In the genomic region with DNA sequence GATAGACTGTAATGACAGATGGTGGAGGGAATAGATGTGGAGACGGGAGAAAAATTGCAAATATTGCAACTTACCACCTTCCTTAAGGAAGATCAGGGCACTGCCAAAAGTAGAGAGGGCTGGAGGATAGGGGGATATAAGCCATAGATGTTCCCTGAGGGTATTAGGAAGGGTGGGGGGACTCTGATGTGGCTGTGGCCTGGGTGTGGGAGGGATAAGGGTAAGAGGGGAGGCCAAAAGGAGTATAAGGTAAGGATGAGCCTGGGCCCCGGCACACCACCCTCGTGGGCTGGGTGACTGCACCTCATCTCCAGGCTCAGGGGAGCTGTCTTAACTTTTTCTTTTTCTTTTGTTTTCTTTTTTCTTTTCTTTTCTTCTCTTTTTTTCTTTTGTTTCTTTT, we compare ENCODE assay signal across 27 cellular contexts. TPM values are rescaled to one million over a fixed set of nuclear protein-coding genes. Genes with fewer than 3 reads are reported as not detected.
DNase-seq lines count a peak whose midpoint lies in the region; ATAC-seq, FAIRE-seq and TF ChIP-seq lines count a peak whose summit lies in the region.
"Had no signal": no experiment of that assay in that cellular context is flagged by ENCODE, and none has a peak within 500 bp of the region (broad histone marks: within the 10 kb centered on the region; RNA-seq: fewer than 3 reads in every experiment).

No MANE protein-coding gene starts in this region.

- H3K9me1 ChIP-seq in K562 (ENCODE audit: control insufficient read depth, insufficient read depth, low read length): peaks cover 2% of the 10 kb centered on the region

- no peak overlapping the region for H3K4me3 Mint-ChIP-seq in activated CD4-positive, alpha-beta T cell treated with anti-CD3 and anti-CD28 coated beads, Interleukin-2, amount 10 ng/mL, durations not matched to agents 24 days and 14 days
- H3K4me3 Mint-ChIP-seq in type B pancreatic cell: no peak overlapping the region
- H3K4me3 Mint-ChIP-seq in naive thymus-derived CD8-positive, alpha-beta T cell: no peak overlapping the region
- H3K4me3 Mint-ChIP-seq: CD14-positive monocyte; CD4-positive, alpha-beta T cell; CD8-positive, alpha-beta memory T cell had no signal

- no peak overlapping the region for H3K4me3 ChIP-seq in K562
- H3K4me3 ChIP-seq: BLaER1 treated with 17β-estradiol and CSF1 and Interleukin-3, amounts not matched to agents 10 nM and 100 nM; GM23248 had no signal

- POLR2A ChIA-PET in K562 (lab: Yijun Ruan, JAX): no interaction called here
- POLR2A ChIA-PET in naive thymus-derived CD8-positive, alpha-beta T cell (lab: Charles Lee): no interaction called here

- H3K27me3 ChIP-seq in K562 (ENCODE audit: control insufficient read depth in 2 of 2, insufficient read depth in 2 of 2, low read length in 2 of 2): peaks cover 3 to 29% of the 10 kb centered on the region in 2 experiments; a peak in 4 of 5 replicates
- H3K27me3 ChIP-seq: BE2C; BLaER1 treated with 17β-estradiol and CSF1 and Interleukin-3, amounts not matched to agents 10 nM and 100 nM had no signal

- peak; percentile 22 for DNase-seq in activated CD4-positive, alpha-beta T cell treated with anti-CD3 and anti-CD28 coated beads, Interleukin-2, amount 10 ng/mL, durations not matched to agents 24 days and 14 days
- no peak for DNase-seq in activated CD4-positive, alpha-beta T cell treated with anti-CD3 and anti-CD28 coated beads, Interleukin-2, amount 50 U/mL, for 48 hours
- DNase-seq in K562 (ENCODE audit: extremely low read depth in 1 of 4, low spot score in 3 of 4) (no peak), mesenteric fat pad (ENCODE audit: low spot score) (peak; percentile 26), type B pancreatic cell (ENCODE audit: extremely low spot score, unreplicated experiment) (peak; percentile 13), NOMO-1 (lab: John Stamatoyannopoulos, UW; ENCODE audit: unreplicated experiment in 2 of 2) (no peak)
- no peak for DNase-seq in naive thymus-derived CD8-positive, alpha-beta T cell
- DNase-seq: AML-193; BE2C; CD4-positive, alpha-beta T cell; CD8-positive, alpha-beta memory T cell; DMS 273 treated with DMSO at 0.1 percent for 48 hours; DMS79; EL; GF-D8; GM23248; H7; HCEC 1CT had no signal

- intact Hi-C loops in activated CD4-positive, alpha-beta T cell treated with anti-CD3 and anti-CD28 coated beads, Interleukin-2, amount 10 ng/mL, durations not matched to agents 24 days and 14 days (cut with micrococcal nuclease): loop anchor here (10.0 kb wide), 1 partner anchor 245 kb away; no protein-coding TSS in a partner anchor
- intact Hi-C loops in K562 (cut with micrococcal nuclease): no loop called here

- no peak overlapping the region for H3K27ac ChIP-seq in K562 (ENCODE audit: extremely low read depth, low read depth, low read length)
- H3K27ac ChIP-seq: 22Rv1; BLaER1 treated with 17β-estradiol and CSF1 and Interleukin-3, amounts not matched to agents 10 nM and 100 nM; GM23248 had no signal

- no peak overlapping the region for H2AFZ ChIP-seq in K562 (ENCODE audit: low read depth, low read length)
- H2AFZ ChIP-seq: GM23248 had no signal

- TF ChIP-seq EP300 in K562 (IDR thresholded peaks at IDR 0.05; ENCODE audit: low read length): no peak

- BruUV-seq in K562 (replicated peaks; lab: Mats Ljungman, UMichigan): no TSS peak

- no peak overlapping the region for H3K4me2 ChIP-seq in K562 (ENCODE audit: insufficient read depth, low read length)
- H3K4me2 ChIP-seq: BLaER1 treated with 17β-estradiol and CSF1 and Interleukin-3, amounts not matched to agents 10 nM and 100 nM had no signal

- FAIRE-seq in K562 (lab: Jason Lieb, UNC): no peak
- FAIRE-seq: A204.1, D721Med, GM12891, GM18507, H1 had no signal

- ATAC-seq in K562: no peak
- no peak for ATAC-seq in HG03565 (IDR thresholded peaks at IDR 0.05; ENCODE audit: unreplicated experiment)
- ATAC-seq in naive thymus-derived CD8-positive, alpha-beta T cell: no peak

- no peak for TF ChIP-seq RAD21 in K562 (CRISPR knock-in tag; conservative IDR thresholded peaks at IDR 0.05 in 1 of 2, IDR thresholded peaks at IDR 0.05 in 1 of 2)

- no peaks in the 10 kb centered on the region for H4K20me1 ChIP-seq in K562 (replicated peaks; ENCODE audit: control insufficient read depth, insufficient read depth, low read length)
- H4K20me1 ChIP-seq: BLaER1 treated with 17β-estradiol and CSF1 and Interleukin-3, amounts not matched to agents 10 nM and 100 nM had no signal

- no peak overlapping the region for H3K27ac Mint-ChIP-seq in activated CD4-positive, alpha-beta T cell treated with anti-CD3 and anti-CD28 coated beads, Interleukin-2, amount 10 ng/mL, durations not matched to agents 24 days and 14 days
- no peak overlapping the region for H3K27ac Mint-ChIP-seq in type B pancreatic cell
- no peak overlapping the region for H3K27ac Mint-ChIP-seq in naive thymus-derived CD8-positive, alpha-beta T cell
- H3K27ac Mint-ChIP-seq: CD14-positive monocyte; CD4-positive, alpha-beta T cell had no signal

- in situ Hi-C loops in K562 (cut with MboI): no loop called here

- TF ChIP-seq POLR2A in K562 (conservative IDR thresholded peaks at IDR 0.05): no peak

- no peaks in the 10 kb centered on the region for H3K79me2 ChIP-seq in K562 (ENCODE audit: control insufficient read depth, insufficient read depth, low read length)

- H3K36me3 ChIP-seq in K562 (ENCODE audit: control insufficient read depth, insufficient read depth, low read length): no peaks in the 10 kb centered on the region
- H3K36me3 ChIP-seq: BE2C; BLaER1 treated with 17β-estradiol and CSF1 and Interleukin-3, amounts not matched to agents 10 nM and 100 nM had no signal

- H3K9me3 Mint-ChIP-seq in activated CD4-positive, alpha-beta T cell treated with anti-CD3 and anti-CD28 coated beads, Interleukin-2, amount 10 ng/mL, durations not matched to agents 24 days and 14 days: no peaks in the 10 kb centered on the region
- H3K9me3 Mint-ChIP-seq in type B pancreatic cell: peaks cover 5% of the 10 kb centered on the region
- peaks cover 0 to 2% (median 0%) of the 10 kb centered on the region in 9 donors for H3K9me3 Mint-ChIP-seq in naive thymus-derived CD8-positive, alpha-beta T cell
- H3K9me3 Mint-ChIP-seq: CD4-positive, alpha-beta T cell; CD8-positive, alpha-beta memory T cell had no signal

- no peaks in the 10 kb centered on the region for H3K9me3 ChIP-seq in K562 (replicated peaks; ENCODE audit: control insufficient read depth, insufficient read depth, low read depth, low read length)
- H3K9me3 ChIP-seq: BE2C; BLaER1 treated with 17β-estradiol and CSF1 and Interleukin-3, amounts not matched to agents 10 nM and 100 nM had no signal

- no peaks in the 10 kb centered on the region for H3K27me3 Mint-ChIP-seq in activated CD4-positive, alpha-beta T cell treated with anti-CD3 and anti-CD28 coated beads, Interleukin-2, amount 10 ng/mL, durations not matched to agents 24 days and 14 days
- H3K27me3 Mint-ChIP-seq in type B pancreatic cell: no peaks in the 10 kb centered on the region
- H3K27me3 Mint-ChIP-seq in naive thymus-derived CD8-positive, alpha-beta T cell: peaks cover 0 to 1% (median 0%) of the 10 kb centered on the region in 5 donors
- H3K27me3 Mint-ChIP-seq: CD4-positive, alpha-beta T cell had no signal

- peaks cover 7 to 17% of the 10 kb centered on the region in 2 experiments; a peak in 3 of 5 replicates for H3K4me1 ChIP-seq in K562 (replicated peaks in 1 of 2; ENCODE audit: control insufficient read depth in 2 of 2, insufficient read depth in 2 of 2, low read length in 2 of 2)
- H3K4me1 ChIP-seq: BE2C had no signal

- H3K36me3 Mint-ChIP-seq in activated CD4-positive, alpha-beta T cell treated with anti-CD3 and anti-CD28 coated beads, Interleukin-2, amount 10 ng/mL, durations not matched to agents 24 days and 14 days (ENCODE audit: low read depth): no peaks in the 10 kb centered on the region
- peaks cover 6% of the 10 kb centered on the region for H3K36me3 Mint-ChIP-seq in type B pancreatic cell
- H3K36me3 Mint-ChIP-seq in naive thymus-derived CD8-positive, alpha-beta T cell: no peaks in the 10 kb centered on the region
- H3K36me3 Mint-ChIP-seq: CD14-positive monocyte; CD8-positive, alpha-beta memory T cell had no signal

- CTCF ChIA-PET in K562 (lab: Yijun Ruan, JAX; ENCODE audit: low intra/inter-chr PET ratio): no interaction called here

- 0% methylated on average over 3 of the region's 3 CpGs for WGBS in K562 (ENCODE audit: insufficient coverage, low coverage, missing lambda C conversion rate)

- H3K4me1 Mint-ChIP-seq in activated CD4-positive, alpha-beta T cell treated with anti-CD3 and anti-CD28 coated beads, Interleukin-2, amount 10 ng/mL, durations not matched to agents 24 days and 14 days: peaks cover 4% of the 10 kb centered on the region
- H3K4me1 Mint-ChIP-seq in type B pancreatic cell (ENCODE audit: unreplicated experiment): peaks cover 36% of the 10 kb centered on the region
- peaks cover 16 to 40% (median 26%) of the 10 kb centered on the region in 4 donors for H3K4me1 Mint-ChIP-seq in naive thymus-derived CD8-positive, alpha-beta T cell

- H3K9ac ChIP-seq in K562 (ENCODE audit: insufficient read depth in 1 of 2, low read depth in 2 of 2, low read length in 2 of 2): no peak overlapping the region
- H3K9ac ChIP-seq: BLaER1 treated with 17β-estradiol and CSF1 and Interleukin-3, amounts not matched to agents 10 nM and 100 nM; GM23248 had no signal

- TF ChIP-seq CTCF in K562 (IDR thresholded peaks at IDR 0.05 in 2 of 3, conservative IDR thresholded peaks at IDR 0.05 in 1 of 3; ENCODE audit: insufficient read depth in 2 of 3, low read depth in 1 of 3, low read length in 3 of 3) (no peak), type B pancreatic cell (conservative IDR thresholded peaks at IDR 0.05) (no peak)

RNA-seq across cellular contexts. Expression of gene BRD7, which starts 30.6 kb away (rescaled TPM):
- total RNA-seq in activated CD4-positive, alpha-beta T cell treated with anti-CD3 and anti-CD28 coated beads, Interleukin-2, amount 10 ng/mL, durations not matched to agents 24 days and 14 days: 92.7 and 98.8 TPM in 2 replicates
- 29.1 and 47.8 TPM in 2 replicates for total RNA-seq in K562 (2011; cell fraction: chromatin; rRNA removed; ENCODE audit: low replicate concordance)
- 16.5 and 17.9 TPM in 2 replicates for total RNA-seq in K562 (2011; cell fraction: nucleolus; rRNA removed)
- 26.1 and 42.0 TPM in 2 replicates for total RNA-seq in K562 (2011; cell fraction: nucleoplasm; rRNA removed)
- 68.7 and 80.5 TPM in 2 replicates for total RNA-seq in K562 (2014; rRNA removed)
- total RNA-seq in K562 (2014; rRNA removed; fragmentation: Illumina TruSeq; extraction: Trizol): 101 TPM in 2 replicates
- total RNA-seq in K562 (2015; rRNA removed; fragmentation: Illumina TruSeq; extraction: Trizol): 82.3 and 90.0 TPM in 2 replicates
- 67.3 and 68.5 TPM in 2 replicates for total RNA-seq in K562 (2021)
- polyA plus RNA-seq in K562 (2011; rRNA removed): 77.9 and 95.9 TPM in 2 replicates
- 13.9 and 27.6 TPM in 2 replicates for polyA plus RNA-seq in K562 (2011; cell fraction: cytosol; rRNA removed)
- 53.1 and 64.2 TPM in 2 replicates for polyA plus RNA-seq in K562 (2011; cell fraction: nucleus; rRNA removed)
- polyA plus RNA-seq in K562 (2012): 53.8 and 86.1 TPM in 2 replicates
- 92.4 and 94.7 TPM in 2 replicates for polyA plus RNA-seq in K562 (2014; fragmentation: Illumina TruSeq; extraction: Trizol)
- 10 to 100 TPM; 20.6 to 26.3 TPM for polyA plus RNA-seq in K562 (2014; fragmentation: Nextera tagmentation; extraction: Ambion mirVana)
- polyA plus RNA-seq in K562 (2014; rRNA removed): 54.7 and 59.7 TPM in 2 replicates
- 83.8 and 86.3 TPM in 2 replicates for polyA minus RNA-seq in K562 (2011; rRNA and poly(A)+ RNA removed)
- 21.9 and 36.5 TPM in 2 replicates for polyA minus RNA-seq in K562 (2011; cell fraction: cytosol; rRNA and poly(A)+ RNA removed)
- 23.4 and 33.0 TPM in 2 replicates for polyA minus RNA-seq in K562 (2011; cell fraction: nucleus; rRNA and poly(A)+ RNA removed)
- total RNA-seq in mesenteric fat pad: 52.6 TPM
- 88.6 and 98.2 TPM in 2 replicates for total RNA-seq in type B pancreatic cell (ENCODE audit: low replicate concordance)
- 10 to 100 TPM; 69.1 to 82.8 TPM for total RNA-seq in naive thymus-derived CD8-positive, alpha-beta T cell
- polyA plus RNA-seq in naive thymus-derived CD8-positive, alpha-beta T cell: 10 to 100 TPM; 42.5 to 62.6 (median 49.1) TPM

Comparison
In these comparisons a context has a peak if more than half of its experiments do, and no peak if none do; other contexts are left out.
1. DNase-seq: peak in activated CD4-positive, alpha-beta T cell treated with anti-CD3 and anti-CD28 coated beads, Interleukin-2, amount 10 ng/mL, durations not matched to agents 24 days and 14 days (single experiment), mesenteric fat pad (single experiment) and type B pancreatic cell (single experiment); none in activated CD4-positive, alpha-beta T cell treated with anti-CD3 and anti-CD28 coated beads, Interleukin-2, amount 50 U/mL, for 48 hours (0 of 2), K562 (0 of 4), NOMO-1 (0 of 2) and naive thymus-derived CD8-positive, alpha-beta T cell (0 of 10).